Comparison of ENCODE assay signal across 10 cellular contexts in the genomic region with DNA sequence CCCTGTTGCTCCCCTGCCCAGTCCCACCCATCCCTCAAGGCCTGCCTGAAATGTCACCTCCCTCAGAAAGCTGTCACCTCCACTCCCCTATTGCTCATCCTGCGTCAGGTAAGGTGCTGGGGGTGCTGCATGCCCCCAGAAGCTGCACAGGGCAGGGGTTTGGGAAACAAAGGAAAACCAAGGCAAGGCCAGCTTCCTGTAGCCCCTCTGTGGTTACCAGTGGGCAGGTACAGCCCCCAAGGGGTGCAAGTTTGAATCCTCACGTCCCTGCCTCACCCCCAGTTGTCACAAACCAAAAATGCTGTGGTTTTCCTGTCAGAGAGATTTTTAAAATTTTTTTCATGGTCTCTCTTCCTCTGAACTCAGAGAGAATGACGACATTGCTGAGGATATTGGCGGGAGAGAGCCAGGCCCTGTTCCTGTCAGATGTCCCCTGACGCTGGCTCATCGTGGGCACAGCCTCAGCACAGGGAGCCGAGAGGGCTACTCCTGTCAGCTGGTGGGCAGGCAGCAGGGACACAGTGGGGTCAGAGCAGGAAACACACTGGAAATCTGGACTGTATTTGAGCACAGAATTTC. TPM values are rescaled to one million over a fixed set of nuclear protein-coding genes. Genes with fewer than 3 reads are reported as not detected.
DNase-seq lines count a peak whose midpoint lies in the region; ATAC-seq and TF ChIP-seq lines count a peak whose summit lies in the region.
"Had no signal": no experiment of that assay in that cellular context is flagged by ENCODE, and none has a peak within 500 bp of the region (broad histone marks: within the 10 kb centered on the region; RNA-seq: fewer than 3 reads in every experiment).

No MANE protein-coding gene starts in this region.

- H3K4me3 Mint-ChIP-seq in activated CD8-positive, alpha-beta T cell treated with anti-CD3 and anti-CD28 coated beads, Interleukin-2, amount 10 ng/mL, durations not matched to agents 7 days and 5 days: peak overlapping the region; percentile 63
- H3K4me3 Mint-ChIP-seq: memory B cell had no signal

- ATAC-seq in activated CD8-positive, alpha-beta T cell treated with anti-CD3 and anti-CD28 coated beads, Interleukin-2, amount 10 ng/mL, durations not matched to agents 7 days and 5 days: peak; percentile 71
- ATAC-seq in HG02588 (IDR thresholded peaks at IDR 0.05; ENCODE audit: unreplicated experiment): no peak
- ATAC-seq in HG02623 (IDR thresholded peaks at IDR 0.05; ENCODE audit: unreplicated experiment): no peak
- ATAC-seq in GM18505 (IDR thresholded peaks at IDR 0.05; ENCODE audit: unreplicated experiment): no peak

- POLR2A ChIA-PET in activated CD8-positive, alpha-beta T cell treated with anti-CD3 and anti-CD28 coated beads, Interleukin-2, amount 10 ng/mL, durations not matched to agents 7 days and 5 days (lab: Charles Lee): interaction anchor here (0.6 to 3.3 kb wide), 9 partner anchors 9 to 80 kb away, joined by 3 to 40 read pairs (median 4); a partner anchor contains a TSS

- TF ChIP-seq POLR2A in GM18505 (IDR thresholded peaks at IDR 0.05; ENCODE audit: borderline replicate concordance, extremely low read depth, insufficient read depth, insufficient read length): no peak

- CTCF ChIA-PET in activated CD8-positive, alpha-beta T cell treated with anti-CD3 and anti-CD28 coated beads, Interleukin-2, amount 10 ng/mL, durations not matched to agents 7 days and 5 days (lab: Charles Lee): interaction anchor here (0.7 to 13.1 kb wide), 10 partner anchors 9 to 521 kb away, joined by 3 to 159 read pairs (median 12); a partner anchor contains a TSS

- no peaks in the 10 kb centered on the region for H3K27me3 Mint-ChIP-seq in activated CD8-positive, alpha-beta T cell treated with anti-CD3 and anti-CD28 coated beads, Interleukin-2, amount 10 ng/mL, durations not matched to agents 7 days and 5 days (ENCODE audit: low read depth)
- H3K27me3 Mint-ChIP-seq: memory B cell had no signal

- H3K4me3 ChIP-seq in fibroblast of villous mesenchyme (ENCODE audit: low read depth, low read length): no peak overlapping the region

- peak; percentile 81 for DNase-seq in A172 (ENCODE audit: low spot score)
- DNase-seq in HCEC 1CT: peak; percentile 56
- peak; percentile 82 for DNase-seq in activated CD8-positive, alpha-beta T cell treated with anti-CD3 and anti-CD28 coated beads, Interleukin-2, amount 10 ng/mL, durations not matched to agents 7 days and 5 days
- peak; percentile 26 for DNase-seq in fibroblast of villous mesenchyme (ENCODE audit: low read depth)
- no peak for DNase-seq in GM19238 (ENCODE audit: insufficient read length, low spot score)

- peaks cover 91% of the 10 kb centered on the region for H3K4me1 Mint-ChIP-seq in activated CD8-positive, alpha-beta T cell treated with anti-CD3 and anti-CD28 coated beads, Interleukin-2, amount 10 ng/mL, durations not matched to agents 7 days and 5 days (ENCODE audit: low read depth)

- peak overlapping the region; percentile 99 for H3K27ac Mint-ChIP-seq in activated CD8-positive, alpha-beta T cell treated with anti-CD3 and anti-CD28 coated beads, Interleukin-2, amount 10 ng/mL, durations not matched to agents 7 days and 5 days
- H3K27ac Mint-ChIP-seq: memory B cell had no signal

- H3K36me3 Mint-ChIP-seq in activated CD8-positive, alpha-beta T cell treated with anti-CD3 and anti-CD28 coated beads, Interleukin-2, amount 10 ng/mL, durations not matched to agents 7 days and 5 days (ENCODE audit: low read depth): peaks cover 81% of the 10 kb centered on the region

- no peaks in the 10 kb centered on the region for H3K9me3 Mint-ChIP-seq in activated CD8-positive, alpha-beta T cell treated with anti-CD3 and anti-CD28 coated beads, Interleukin-2, amount 10 ng/mL, durations not matched to agents 7 days and 5 days (ENCODE audit: insufficient read depth)
- H3K9me3 Mint-ChIP-seq: memory B cell had no signal

- no peak for TF ChIP-seq CTCF in fibroblast of villous mesenchyme (IDR thresholded peaks at IDR 0.05; ENCODE audit: insufficient read depth, low read depth, low read length)

RNA-seq across cellular contexts. Expression of a gene that starts 27.0 kb away (rescaled TPM):
- 0.33 and 1.0 TPM in 2 replicates for total RNA-seq in A172 (2014; rRNA removed; shearing (Covaris generic))
- 100 to 1,000 TPM; 208 to 212 TPM for total RNA-seq in activated CD8-positive, alpha-beta T cell treated with anti-CD3 and anti-CD28 coated beads, Interleukin-2, amount 10 ng/mL, durations not matched to agents 7 days and 5 days
- total RNA-seq in fibroblast of villous mesenchyme: not detected in 2 replicates
- total RNA-seq: temporal lobe had no signal

RNA-seq across cellular contexts. Expression of a gene that starts 49.0 kb away (rescaled TPM):
- 396 and 439 TPM in 2 replicates for total RNA-seq in A172 (2014; rRNA removed; shearing (Covaris generic))
- 10 to 100 TPM; 17.4 to 18.4 TPM for total RNA-seq in activated CD8-positive, alpha-beta T cell treated with anti-CD3 and anti-CD28 coated beads, Interleukin-2, amount 10 ng/mL, durations not matched to agents 7 days and 5 days
- total RNA-seq in fibroblast of villous mesenchyme: 136 and 203 TPM in 2 replicates

Comparison
In these comparisons a context has a peak if more than half of its experiments do, and no peak if none do; other contexts are left out.
1. RNA of a gene that starts 27.0 kb away (total RNA-seq): 208 to 212 TPM in activated CD8-positive, alpha-beta T cell treated with anti-CD3 and anti-CD28 coated beads, Interleukin-2, amount 10 ng/mL, durations not matched to agents 7 days and 5 days; 0.33 to 1.0 TPM in A172 and not detected in fibroblast of villous mesenchyme; every median in the first group is over 100 times any median in the second.